21 cellular contexts compared by ENCODE assay signal in genomic region chr6:21639316-21639715, GRCh38. TPM values are rescaled to one million over a fixed set of nuclear protein-coding genes. Genes with fewer than 3 reads are reported as not detected.
DNase-seq lines count a peak whose midpoint lies in the region; ATAC-seq, FAIRE-seq and TF ChIP-seq lines count a peak whose summit lies in the region.
"Had no signal": no experiment of that assay in that cellular context is flagged by ENCODE, and none has a peak within 500 bp of the region (broad histone marks: within the 10 kb centered on the region; RNA-seq: fewer than 3 reads in every experiment).

No MANE protein-coding gene starts in this region.

- peaks cover 13% of the 10 kb centered on the region for H3K36me3 Mint-ChIP-seq in WTC11
- peaks cover 12% of the 10 kb centered on the region for H3K36me3 Mint-ChIP-seq in nephron progenitor cell (ENCODE audit: low read depth)
- H3K36me3 Mint-ChIP-seq: CD4-positive, alpha-beta memory T cell had no signal

- H3K27me3 Mint-ChIP-seq in WTC11 (ENCODE audit: low read depth): no peaks in the 10 kb centered on the region
- peaks cover 4% of the 10 kb centered on the region for H3K27me3 Mint-ChIP-seq in nephron progenitor cell (ENCODE audit: low read depth, poor library complexity)

- TF ChIP-seq POLR2A in endothelial cell of umbilical vein (IDR thresholded peaks at IDR 0.05; ENCODE audit: low read depth, low read length): no peak

- 94% methylated on average over 5 of the region's 5 CpGs for WGBS in SK-N-SH (ENCODE audit: low lambda C conversion rate)

- H3K4me3 Mint-ChIP-seq in WTC11: no peak overlapping the region
- no peak overlapping the region for H3K4me3 Mint-ChIP-seq in nephron progenitor cell
- H3K4me3 Mint-ChIP-seq: CD4-positive, alpha-beta memory T cell had no signal

- H3K9me3 ChIP-seq in SK-N-SH (no peaks in the 10 kb centered on the region), endothelial cell of umbilical vein (replicated peaks; ENCODE audit: control insufficient read depth, insufficient read depth, low read length) (no peaks in the 10 kb centered on the region)
- H3K9me3 ChIP-seq: A549 had no signal

- TF ChIP-seq RAD21 in SK-N-SH (IDR thresholded peaks at IDR 0.05; ENCODE audit: low read length): no peak

- dilution Hi-C loops in endothelial cell of umbilical vein (cut with MboI; ENCODE audit: extremely low pct_ligation_motif_present, low sequenced_read_pairs): no loop called here

- ATAC-seq in SK-N-SH treated with all-trans-retinoic acid at 6 μM for 48 hours (no peak), WTC11 (no peak), GM19452 (IDR thresholded peaks at IDR 0.05; ENCODE audit: unreplicated experiment) (no peak)
- ATAC-seq: A549, GM12878 had no signal

- H3K27ac Mint-ChIP-seq in WTC11: peak overlapping the region; percentile 38; the same call in 1 of the 2 replicates
- peak overlapping the region; percentile 55 for H3K27ac Mint-ChIP-seq in nephron progenitor cell
- H3K27ac Mint-ChIP-seq: CD4-positive, alpha-beta memory T cell had no signal

- H4K20me1 ChIP-seq in SK-N-SH (ENCODE audit: insufficient read depth) (no peaks in the 10 kb centered on the region), endothelial cell of umbilical vein (replicated peaks; ENCODE audit: control insufficient read depth, extremely low read depth, insufficient read depth, low read length) (no peaks in the 10 kb centered on the region)

- H3K9me2 ChIP-seq in SK-N-SH: no peaks in the 10 kb centered on the region

- DNase-seq in SK-N-SH: no peak
- DNase-seq in WTC11 (ENCODE audit: low spot score): no peak
- no peak for DNase-seq in endothelial cell of umbilical vein (ENCODE audit: low read depth, low spot score)
- DNase-seq in nephron progenitor cell: no peak
- DNase-seq in NCI-H69 (lab: John Stamatoyannopoulos, UW): no peak
- no peak for DNase-seq in GM19240 (ENCODE audit: insufficient read length, low spot score)
- DNase-seq: AML-193; CD4-positive, alpha-beta memory T cell; DMS153; DMS79 treated with DMSO at 0.1 percent for 48 hours; EL; GM23248; HCEC 1CT had no signal

- 0 out of 2 replicates have a peak overlapping the region, but pooled peaks have one; percentile 24 for H2AFZ ChIP-seq in SK-N-SH (ENCODE audit: low read depth)
- H2AFZ ChIP-seq in endothelial cell of umbilical vein (ENCODE audit: low read depth, low read length): peak overlapping the region; percentile 38
- H2AFZ ChIP-seq: GM23248 had no signal

- FAIRE-seq in endothelial cell of umbilical vein (lab: Jason Lieb, UNC): no peak
- FAIRE-seq: A549, GM12878, H54, HTR-8/SVneo had no signal

- peaks cover 16% of the 10 kb centered on the region for H3F3A ChIP-seq in SK-N-SH (replicated peaks; ENCODE audit: insufficient read depth)

- no peaks in the 10 kb centered on the region for H3K36me3 ChIP-seq in SK-N-SH (replicated peaks in 1 of 2; ENCODE audit: control insufficient read depth in 1 of 2, insufficient read depth in 2 of 2, low read length in 1 of 2)
- no peaks in the 10 kb centered on the region for H3K36me3 ChIP-seq in endothelial cell of umbilical vein (ENCODE audit: control insufficient read depth in 2 of 2, extremely low read depth in 1 of 2, insufficient read depth in 2 of 2, low read length in 2 of 2)

- H3K27me3 ChIP-seq in SK-N-SH (ENCODE audit: insufficient read depth) (no peaks in the 10 kb centered on the region), endothelial cell of umbilical vein (ENCODE audit: control insufficient read depth in 2 of 2, insufficient read depth in 2 of 2, low read length in 2 of 2) (no peaks in the 10 kb centered on the region)

- TF ChIP-seq EP300 in SK-N-SH (IDR thresholded peaks at IDR 0.05; ENCODE audit: borderline replicate concordance in 1 of 2, low read depth in 1 of 2, low read length in 1 of 2): no peak

- POLR2A ChIA-PET in SK-N-SH (lab: Yijun Ruan, JAX) (no interaction called here), WTC11 (lab: Charles Lee) (no interaction called here), endothelial cell of umbilical vein (lab: Charles Lee) (no interaction called here)

- H3K79me2 ChIP-seq in SK-N-SH (ENCODE audit: insufficient read depth) (no peaks in the 10 kb centered on the region), endothelial cell of umbilical vein (ENCODE audit: control insufficient read depth, insufficient read depth, low read length) (no peaks in the 10 kb centered on the region)

- no peak overlapping the region for H3K27ac ChIP-seq in SK-N-SH (ENCODE audit: low read depth in 2 of 2, low read length in 1 of 2)
- H3K27ac ChIP-seq in endothelial cell of umbilical vein (ENCODE audit: insufficient read depth, low read depth, low read length): no peak overlapping the region
- H3K27ac ChIP-seq: 22Rv1, C4-2B, GM23248 had no signal

- H3K9me3 Mint-ChIP-seq in WTC11 (peaks cover 18% of the 10 kb centered on the region), nephron progenitor cell (peaks cover 29% of the 10 kb centered on the region)

- TF ChIP-seq CTCF in SK-N-SH (IDR thresholded peaks at IDR 0.05) (no peak), WTC11 (IDR thresholded peaks at IDR 0.05) (no peak), endothelial cell of umbilical vein (IDR thresholded peaks at IDR 0.05; ENCODE audit: extremely low read depth in 1 of 2, insufficient read depth in 1 of 2, low read depth in 1 of 2, low read length in 2 of 2) (no peak), nephron progenitor cell (IDR thresholded peaks at IDR 0.05) (no peak)

- no peak overlapping the region for H3K4me2 ChIP-seq in SK-N-SH
- H3K4me2 ChIP-seq in endothelial cell of umbilical vein (ENCODE audit: insufficient read depth, low read length): no peak overlapping the region
- H3K4me2 ChIP-seq: A549 had no signal

- H3K4me1 ChIP-seq in SK-N-SH (ENCODE audit: control insufficient read depth in 1 of 2, insufficient read depth in 2 of 2, low read depth in 1 of 2, low read length in 1 of 2) (peaks cover 0 to 5% of the 10 kb centered on the region in 2 experiments; a peak in 1 of 4 replicates), endothelial cell of umbilical vein (ENCODE audit: control insufficient read depth, extremely low read depth, insufficient read depth, low read length) (peaks cover 7% of the 10 kb centered on the region)

- H3K4me3 ChIP-seq in SK-N-SH (ENCODE audit: low read depth in 2 of 2, low read length in 1 of 2) (no peak overlapping the region), endothelial cell of umbilical vein (replicated peaks in 1 of 3; ENCODE audit: insufficient read depth in 1 of 3, low read depth in 1 of 3, low read length in 3 of 3) (no peak overlapping the region)
- H3K4me3 ChIP-seq: A549, GM12878, GM23248 had no signal

- intact Hi-C loops in endothelial cell of umbilical vein (cut with micrococcal nuclease): no loop called here

- BruUV-seq in endothelial cell of umbilical vein (replicated peaks; lab: Mats Ljungman, UMichigan): no TSS peak

- H3K9me1 ChIP-seq in endothelial cell of umbilical vein (replicated peaks; ENCODE audit: control insufficient read depth, extremely low read depth, insufficient read depth, low read length): no peaks in the 10 kb centered on the region

- peaks cover 6% of the 10 kb centered on the region; the same call in 1 of the 2 replicates for H3K4me1 Mint-ChIP-seq in WTC11
- H3K4me1 Mint-ChIP-seq in nephron progenitor cell: no peaks in the 10 kb centered on the region
- H3K4me1 Mint-ChIP-seq: CD4-positive, alpha-beta memory T cell had no signal

- no peak overlapping the region for H3K9ac ChIP-seq in SK-N-SH
- H3K9ac ChIP-seq in endothelial cell of umbilical vein (replicated peaks; ENCODE audit: extremely low read depth, insufficient read depth, low read length): no peak overlapping the region
- H3K9ac ChIP-seq: GM23248 had no signal

- CTCF ChIA-PET in SK-N-SH (lab: Yijun Ruan, JAX) (no interaction called here), WTC11 (lab: Charles Lee) (no interaction called here), endothelial cell of umbilical vein (lab: Charles Lee) (interaction anchor here (1.1 kb wide), 1 partner anchor 18 kb away, joined by 3 read pairs; no protein-coding TSS in a partner anchor)

TF ChIP-seq in SK-N-SH, 30 proteins besides CTCF, POLR2A, EP300 and RAD21 (continues in another document):
- no peak for TF ChIP-seq TEAD4 (IDR thresholded peaks at IDR 0.05; ENCODE audit: borderline replicate concordance, insufficient read depth)

TF ChIP-seq in SK-N-SH treated with all-trans-retinoic acid at 6 μM for 48 hours, 23 proteins besides CTCF, POLR2A, EP300 and RAD21 (continues in another document):
- TF ChIP-seq TCF4 (CRISPR knock-in tag; IDR thresholded peaks at IDR 0.05; ENCODE audit: borderline replicate concordance) (no peak), TOX (CRISPR knock-in tag; IDR thresholded peaks at IDR 0.05; ENCODE audit: borderline replicate concordance) (no peak), CSDC2 (CRISPR knock-in tag; IDR thresholded peaks at IDR 0.05) (no peak), ESRRG (CRISPR knock-in tag; IDR thresholded peaks at IDR 0.05) (no peak), OSR1 (CRISPR knock-in tag; IDR thresholded peaks at IDR 0.05) (no peak)

TF ChIP-seq in WTC11, 78 proteins besides CTCF, POLR2A, EP300 and RAD21 (continues in another document):
- no peak for TF ChIP-seq IRF1 (CRISPR knock-in tag; IDR thresholded peaks at IDR 0.05)

TF ChIP-seq in endothelial cell of umbilical vein, 7 proteins besides CTCF, POLR2A, EP300 and RAD21:
- TF ChIP-seq FOS (IDR thresholded peaks at IDR 0.05; ENCODE audit: borderline replicate concordance, insufficient read depth, low read length) (no peak), POLR2AphosphoS5 (IDR thresholded peaks at IDR 0.05; ENCODE audit: insufficient read depth, low read depth, low read length) (no peak)
TF ChIP-seq in endothelial cell of umbilical vein: peak in this region for 0.

RNA-seq across cellular contexts. Expression of gene SOX4, which starts 45.8 kb away (rescaled TPM):
- polyA plus RNA-seq in SK-N-SH (2012; rRNA removed) (5.5 and 5.8 TPM in 2 replicates), endothelial cell of umbilical vein (18.5 and 20.4 TPM in 2 replicates)
- 7.8 and 7.9 TPM in 2 replicates for polyA plus RNA-seq in SK-N-SH (2012; cell fraction: cytosol; rRNA removed)
- polyA plus RNA-seq in SK-N-SH (2012; cell fraction: nucleus; rRNA removed): 6.8 and 7.5 TPM in 2 replicates
- total RNA-seq in WTC11 (2021) (167 to 182 TPM (median 169 TPM) in 3 replicates), endothelial cell of umbilical vein (121 and 127 TPM in 2 replicates)
- polyA plus RNA-seq in endothelial cell of umbilical vein (2011; cell fraction: cytosol; rRNA removed): 17.6 and 22.6 TPM in 2 replicates
- polyA plus RNA-seq in endothelial cell of umbilical vein (2011; cell fraction: nucleus; rRNA removed): 35.2 and 46.7 TPM in 2 replicates
- 66.1 and 81.9 TPM in 2 replicates for polyA plus RNA-seq in endothelial cell of umbilical vein (2012)
- 43.4 and 49.9 TPM in 2 replicates for polyA minus RNA-seq in endothelial cell of umbilical vein
- 4.7 TPM for polyA minus RNA-seq in endothelial cell of umbilical vein (2011; cell fraction: cytosol; rRNA and poly(A)+ RNA removed)
- polyA minus RNA-seq in endothelial cell of umbilical vein (2011; cell fraction: nucleus; rRNA and poly(A)+ RNA removed): 54.9 and 59.8 TPM in 2 replicates
